8 cellular contexts compared by ENCODE assay signal in genomic region chr7:155344270-155344617, GRCh38. TPM values are rescaled to one million over a fixed set of nuclear protein-coding genes. Genes with fewer than 3 reads are reported as not detected.
DNase-seq lines count a peak whose midpoint lies in the region; ATAC-seq and TF ChIP-seq lines count a peak whose summit lies in the region.

No MANE protein-coding gene starts in this region.

- peak; percentile 40 for ATAC-seq in HG03045 (IDR thresholded peaks at IDR 0.05; ENCODE audit: unreplicated experiment)
- no peak for ATAC-seq in GM18517 (IDR thresholded peaks at IDR 0.05; ENCODE audit: unreplicated experiment)

- 46% methylated on average over 7 of the region's 16 CpGs for WGBS in mammary epithelial cell (ENCODE audit: low coverage, missing lambda C conversion rate)

- H2AFZ ChIP-seq in mammary epithelial cell (ENCODE audit: low read depth, low read length), result peak overlapping the region; percentile 79

- H3K27me3 Mint-ChIP-seq in MCF 10A (ENCODE audit: insufficient read depth, unreplicated experiment), result peaks cover 11% of the 10 kb centered on the region

- H3K36me3 ChIP-seq in mammary epithelial cell (ENCODE audit: insufficient read depth, low read length) (no peaks in the 10 kb centered on the region), colonic mucosa (no peaks in the 10 kb centered on the region), subcutaneous abdominal adipose tissue (ENCODE audit: control insufficient read depth in 5 of 5, insufficient read depth in 5 of 5, low read length in 5 of 5) (no peaks in the 10 kb centered on the region)

- H3K36me3 Mint-ChIP-seq in MCF 10A (ENCODE audit: insufficient read depth, unreplicated experiment), result no peaks in the 10 kb centered on the region

- in situ Hi-C loops in mammary epithelial cell (cut with MboI; ENCODE audit: low sequenced_read_pairs in 2 of 2), result loop anchor here (5.0 to 25.0 kb wide), 2 partner anchors 157 to 407 kb away; no protein-coding TSS in a partner anchor

- no peak overlapping the region for H3K4me3 Mint-ChIP-seq in MCF 10A (ENCODE audit: unreplicated experiment)

- H3K27ac ChIP-seq in mammary epithelial cell (ENCODE audit: insufficient read depth, low read depth, low read length) (no peak overlapping the region), colonic mucosa (no peak overlapping the region), subcutaneous abdominal adipose tissue (ENCODE audit: low read depth, low read length) (no peak overlapping the region)

- no peaks in the 10 kb centered on the region for H3K9me3 Mint-ChIP-seq in MCF 10A (ENCODE audit: unreplicated experiment)

- H3K4me1 ChIP-seq in mammary epithelial cell (ENCODE audit: insufficient read depth, low read length) (no peaks in the 10 kb centered on the region), colonic mucosa (no peaks in the 10 kb centered on the region), subcutaneous abdominal adipose tissue (ENCODE audit: control insufficient read depth in 5 of 5, insufficient read depth in 5 of 5, low read length in 5 of 5) (peaks cover 0 to 11% (median 9%) of the 10 kb centered on the region in 5 donors)

- H3K27ac Mint-ChIP-seq in MCF 10A (ENCODE audit: low read depth, unreplicated experiment), result no peak overlapping the region

- peak overlapping the region; percentile 97 for H3K4me2 ChIP-seq in mammary epithelial cell (ENCODE audit: insufficient read depth, low read depth, low read length)

- H3K9me3 ChIP-seq in mammary epithelial cell (replicated peaks; ENCODE audit: insufficient read depth, low read length) (no peaks in the 10 kb centered on the region), colonic mucosa (no peaks in the 10 kb centered on the region), subcutaneous abdominal adipose tissue (ENCODE audit: control insufficient read depth in 5 of 5, low read length in 5 of 5) (no peaks in the 10 kb centered on the region)

- DNase-seq in mammary epithelial cell (no peak), MCF 10A (ENCODE audit: unreplicated experiment) (no peak), colonic mucosa (no peak), NOMO-1 treated with dmso at 0.1 percent for 144 hours (lab: John Stamatoyannopoulos, UW; ENCODE audit: unreplicated experiment) (no peak), SKM-1 (lab: John Stamatoyannopoulos, UW; ENCODE audit: unreplicated experiment) (no peak)

- intact Hi-C loops in mammary epithelial cell (cut with micrococcal nuclease) (loop anchor here (2.0 kb wide), 2 partner anchors 45 to 85 kb away; no protein-coding TSS in a partner anchor), MCF 10A (cut with micrococcal nuclease) (loop anchor here (2.0 to 10.0 kb wide), 2 partner anchors 45 to 339 kb away; partner anchors contain the start of gene PAXIP1), colonic mucosa (cut with DNase I) (loop anchor here (2.0 to 10.0 kb wide), 3 partner anchors 152 to 417 kb away; partner anchors contain the start of gene PAXIP1)

- POLR2A ChIA-PET in MCF 10A (lab: Yijun Ruan, JAX), result interaction anchor here (1.2 to 2.1 kb wide), 3 partner anchors 45 to 416 kb away, joined by 4 to 12 read pairs (median 5); no protein-coding TSS in a partner anchor

- H3K27me3 ChIP-seq in mammary epithelial cell (ENCODE audit: insufficient read depth, low read length), result no peaks in the 10 kb centered on the region
- no peaks in the 10 kb centered on the region for H3K27me3 ChIP-seq in colonic mucosa
- H3K27me3 ChIP-seq in subcutaneous abdominal adipose tissue (ENCODE audit: control insufficient read depth in 5 of 5, insufficient read depth in 4 of 5, low read length in 5 of 5), result peaks cover 0 to 28% (median 15%) of the 10 kb centered on the region in 5 donors

- H3K4me1 Mint-ChIP-seq in MCF 10A (ENCODE audit: insufficient read depth, unreplicated experiment), result peaks cover 4% of the 10 kb centered on the region

- dilution Hi-C loops in mammary epithelial cell (cut with HindIII; ENCODE audit: low sequenced_read_pairs), result no loop called here

- H3K4me3 ChIP-seq in mammary epithelial cell (replicated peaks in 1 of 3; ENCODE audit: insufficient read depth in 1 of 3, low read depth in 2 of 3, low read length in 3 of 3), result no peak overlapping the region
- peak overlapping the region; percentile 36 for H3K4me3 ChIP-seq in colonic mucosa
- peak overlapping the region in 2 of 5 donors; percentile 47 to 65 for H3K4me3 ChIP-seq in subcutaneous abdominal adipose tissue (ENCODE audit: low read depth in 1 of 5, low read length in 5 of 5)

- H3K9ac ChIP-seq in mammary epithelial cell (ENCODE audit: insufficient read depth, low read length) (no peak overlapping the region), colonic mucosa (ENCODE audit: low read depth in 2 of 2, low read length in 2 of 2) (no peak overlapping the region), subcutaneous abdominal adipose tissue (ENCODE audit: low read length in 5 of 5) (peak overlapping the region in 3 of 5 donors; percentile 29 to 66 (median 52))

- H4K20me1 ChIP-seq in mammary epithelial cell (ENCODE audit: insufficient read depth, low read length), result no peaks in the 10 kb centered on the region

- no peaks in the 10 kb centered on the region for H3K79me2 ChIP-seq in mammary epithelial cell (ENCODE audit: insufficient read depth, low read length)

- BruUV-seq in mammary epithelial cell (replicated peaks; lab: Mats Ljungman, UMichigan) (no TSS peak), MCF 10A (replicated peaks; lab: Mats Ljungman, UMichigan) (no TSS peak)

- CTCF ChIA-PET in mammary epithelial cell (lab: Charles Lee; ENCODE audit: low non-redundant PET), result interaction anchor here (0.6 kb wide), 2 partner anchors 18 to 19 kb away, joined by 3 read pairs; no protein-coding TSS in a partner anchor
- CTCF ChIA-PET in MCF 10A (lab: Yijun Ruan, JAX), result interaction anchor here (0.7 to 4.4 kb wide), 26 partner anchors 12 to 432 kb away, joined by 3 to 65 read pairs (median 5); no protein-coding TSS in a partner anchor

- TF ChIP-seq CTCF in mammary epithelial cell (conservative IDR thresholded peaks at IDR 0.05 in 1 of 2, IDR thresholded peaks at IDR 0.05 in 1 of 2; ENCODE audit: extremely low read depth in 1 of 2, insufficient read depth in 1 of 2, low read depth in 1 of 2, low read length in 2 of 2) (no peak), MCF 10A (IDR thresholded peaks at IDR 0.05; ENCODE audit: unreplicated experiment) (no peak), colonic mucosa (IDR thresholded peaks at IDR 0.05) (no peak)

RNA-seq across cellular contexts. Expression of gene INSIG1, which starts 46.6 kb away (rescaled TPM):
- total RNA-seq in mammary epithelial cell, result 10 to 100 TPM; 64.8 to 71.7 TPM
- polyA plus RNA-seq in mammary epithelial cell, result 89.4 TPM
- polyA minus RNA-seq in mammary epithelial cell, result 157 TPM
- 11.2 and 12.4 TPM in 2 replicates for total RNA-seq in MCF 10A (2022)
- 100 to 1,000 TPM in 1 of 2 donors, 10 to 100 TPM in 1; 72.1 to 232 TPM for total RNA-seq in colonic mucosa

Comparison
In these comparisons a context has a peak if more than half of its experiments do, and no peak if none do; other contexts are left out.
1. H3K9ac ChIP-seq: peak in subcutaneous abdominal adipose tissue (3 of 5); none in mammary epithelial cell (single experiment) and colonic mucosa (0 of 2).